Comparison of ENCODE assay signal across 21 cellular contexts in genomic region chr10:91700788-91701444, GRCh38.
DNase-seq lines count a peak whose midpoint lies in the region; ATAC-seq and TF ChIP-seq lines count a peak whose summit lies in the region.
"Had no signal": no experiment of that assay in that cellular context is flagged by ENCODE, and none has a peak within 500 bp of the region (broad histone marks: within the 10 kb centered on the region; RNA-seq: fewer than 3 reads in every experiment).

No MANE protein-coding gene starts in this region.

- H3K4me2 ChIP-seq in osteoblast (ENCODE audit: insufficient read depth, low read length), result peak overlapping the region; percentile 59
- H3K4me2 ChIP-seq: KMS-11, neural progenitor cell had no signal

- no peak for TF ChIP-seq CTCF in osteoblast (IDR thresholded peaks at IDR 0.05; ENCODE audit: extremely low read depth, low read depth, low read length)

- no peaks in the 10 kb centered on the region for H3K79me2 ChIP-seq in osteoblast (ENCODE audit: insufficient read depth, low read length)

- H4K20me1 ChIP-seq in osteoblast (ENCODE audit: insufficient read depth, low read length), result no peaks in the 10 kb centered on the region

- DNase-seq in ELR (ENCODE audit: low read depth) (peak; percentile 85), RPMI7951 (ENCODE audit: low read depth) (peak; percentile 58), osteoblast (ENCODE audit: insufficient read length, low spot score, missing footprints) (peak; percentile 80), NCI-H1092 treated with DMSO at 0.1 percent for 48 hours (lab: John Stamatoyannopoulos, UW) (no peak), retina (no peak), SHP77 treated with DMSO at 0.1 percent for 48 hours (lab: John Stamatoyannopoulos, UW) (no peak)
- DNase-seq: DMS53; NCI-H146; NCI-H510A; OCI-M1; stimulated activated CD4-positive, alpha-beta T cell treated with anti-CD3 and anti-CD28 coated beads, Interleukin-4, amount 100 ng/mL, for 24 hours; transverse colon; WERI-Rb-1 had no signal

- H3K27me3 ChIP-seq in osteoblast (ENCODE audit: insufficient read depth, low read length), result peaks cover 2% of the 10 kb centered on the region
- H3K27me3 ChIP-seq: adrenal gland, esophagus muscularis mucosa, neural progenitor cell, transverse colon had no signal

- peaks cover 17% of the 10 kb centered on the region for H3K4me1 ChIP-seq in osteoblast (ENCODE audit: insufficient read depth, low read length)
- H3K4me1 ChIP-seq: adrenal gland, HAP-1, neural progenitor cell, transverse colon had no signal

- H3K4me3 ChIP-seq in osteoblast (ENCODE audit: insufficient read depth, low read length), result peak overlapping the region; percentile 10
- H3K4me3 ChIP-seq: adrenal gland, esophagus muscularis mucosa, HAP-1, neural progenitor cell, transverse colon had no signal

- ATAC-seq in esophagus mucosa (peak; percentile 26), HG02588 (IDR thresholded peaks at IDR 0.05; ENCODE audit: unreplicated experiment) (no peak)

- no peak overlapping the region for H2AFZ ChIP-seq in osteoblast (ENCODE audit: low read length)
- H2AFZ ChIP-seq: neural progenitor cell had no signal

- H3K27ac ChIP-seq in osteoblast (ENCODE audit: low read depth, low read length), result no peak overlapping the region
- H3K27ac ChIP-seq: adrenal gland, C4-2B, esophagus muscularis mucosa, KMS-11, neural progenitor cell, transverse colon, WERI-Rb-1 had no signal

- H3K9me3 ChIP-seq in osteoblast (ENCODE audit: low read depth, low read length), result no peaks in the 10 kb centered on the region
- H3K9me3 ChIP-seq: adrenal gland, esophagus muscularis mucosa, HAP-1 had no signal

- H3K36me3 ChIP-seq in osteoblast (ENCODE audit: insufficient read depth, low read length), result no peaks in the 10 kb centered on the region
- H3K36me3 ChIP-seq: adrenal gland, esophagus muscularis mucosa, HAP-1, neural progenitor cell, transverse colon, WERI-Rb-1 had no signal

Comparison
In these comparisons a context has a peak if more than half of its experiments do, and no peak if none do; other contexts are left out.
1. DNase-seq: peak in ELR (single experiment), RPMI7951 (single experiment) and osteoblast (single experiment); none in NCI-H1092 treated with DMSO at 0.1 percent for 48 hours (single experiment), retina (single experiment) and SHP77 treated with DMSO at 0.1 percent for 48 hours (single experiment).